ENCODE assay signal across 11 cellular contexts in the genomic region with DNA sequence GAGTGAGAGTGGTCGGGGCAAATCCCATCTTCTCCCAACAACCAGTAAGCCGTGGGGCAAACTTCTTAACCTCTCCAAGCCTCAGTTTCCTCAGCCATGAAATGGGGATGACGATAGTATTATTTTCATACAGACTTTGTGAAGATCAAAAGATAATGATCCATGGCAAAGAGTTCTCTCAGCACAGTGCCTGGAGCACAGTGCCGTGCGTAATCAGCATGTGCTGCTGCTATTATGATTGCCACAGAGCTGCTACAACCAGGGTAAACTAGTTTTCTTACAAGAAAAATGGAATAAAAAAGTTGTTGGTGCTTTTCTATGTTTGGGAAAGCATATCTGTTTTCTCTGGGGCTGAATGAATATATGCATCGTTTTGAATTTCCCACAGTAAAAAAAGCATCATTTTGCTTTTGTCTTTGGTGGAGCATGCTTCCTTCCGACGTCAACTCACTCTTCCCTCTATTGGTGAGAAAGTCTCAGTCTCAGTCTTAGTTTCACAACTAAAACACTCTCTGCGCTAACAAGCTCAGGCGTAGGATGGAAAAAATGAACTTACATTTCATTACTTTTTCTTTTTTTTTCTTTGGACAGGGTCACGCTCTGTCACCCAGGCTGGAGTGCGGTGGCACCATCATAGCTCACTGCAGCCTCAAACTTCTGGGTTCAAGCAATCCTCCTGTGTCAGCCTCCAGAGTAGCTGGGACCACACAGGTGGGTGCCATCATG. TPM values are rescaled to one million over a fixed set of nuclear protein-coding genes. Genes with fewer than 3 reads are reported as not detected.
DNase-seq lines count a peak whose midpoint lies in the region; ATAC-seq lines count a peak whose summit lies in the region.
"Had no signal": no experiment of that assay in that cellular context is flagged by ENCODE, and none has a peak within 500 bp of the region (broad histone marks: within the 10 kb centered on the region; RNA-seq: fewer than 3 reads in every experiment).

No MANE protein-coding gene starts in this region.

- H3K27me3 Mint-ChIP-seq in naive thymus-derived CD4-positive, alpha-beta T cell: peaks cover 0 to 7% (median 0%) of the 10 kb centered on the region in 5 donors

- ATAC-seq in GM18858 (IDR thresholded peaks at IDR 0.05; ENCODE audit: unreplicated experiment) (peak; percentile 43), GM21576 (IDR thresholded peaks at IDR 0.05; ENCODE audit: unreplicated experiment) (peak; percentile 37)
- peak; percentile 51 for ATAC-seq in naive thymus-derived CD4-positive, alpha-beta T cell
- ATAC-seq: body of pancreas, gastrocnemius medialis had no signal

- peaks cover 0 to 8% (median 0%) of the 10 kb centered on the region in 11 donors for H3K9me3 Mint-ChIP-seq in naive thymus-derived CD4-positive, alpha-beta T cell

- no peaks in the 10 kb centered on the region for H3K36me3 ChIP-seq in naive thymus-derived CD4-positive, alpha-beta T cell (ENCODE audit: control insufficient read depth in 2 of 3, insufficient read depth in 3 of 3, low read length in 3 of 3)
- H3K36me3 ChIP-seq: gastrocnemius medialis had no signal

- no peak overlapping the region for H3K27ac ChIP-seq in naive thymus-derived CD4-positive, alpha-beta T cell (ENCODE audit: low read depth, low read length)
- H3K27ac ChIP-seq: body of pancreas, gastrocnemius medialis, SK-N-MC had no signal

- no peaks in the 10 kb centered on the region for H3K9me3 ChIP-seq in naive thymus-derived CD4-positive, alpha-beta T cell (ENCODE audit: control insufficient read depth in 2 of 3, low read length in 3 of 3)
- H3K9me3 ChIP-seq: body of pancreas, gastrocnemius medialis had no signal

- intact Hi-C loops in naive thymus-derived CD4-positive, alpha-beta T cell (cut with micrococcal nuclease): loop anchor here in 1 of 2 donors (1.0 to 5.0 kb wide), 5 partner anchors 21 to 85 kb away; no protein-coding TSS in a partner anchor

- POLR2A ChIA-PET in naive thymus-derived CD4-positive, alpha-beta T cell (lab: Charles Lee): interaction anchor here (0.6 to 22.6 kb wide), 9 partner anchors 9 to 84 kb away, joined by 3 to 382 read pairs (median 4); partner anchors contain the start of gene CDK5R1

- peak overlapping the region; percentile 14 to 72 (median 47) for H3K4me3 Mint-ChIP-seq in naive thymus-derived CD4-positive, alpha-beta T cell

- peak; percentile 78 for DNase-seq in NAMALWA (ENCODE audit: low spot score)
- DNase-seq in naive thymus-derived CD4-positive, alpha-beta T cell: peak in 8 of 9 donors; percentile 8 to 58 (median 45)
- DNase-seq in activated effector memory CD4-positive, alpha-beta T cell treated with Interleukin-2 at 50 U/mL for 16 hours: no peak
- DNase-seq in C1 segment of cervical spinal cord (lab: John Stamatoyannopoulos, UW): no peak
- no peak for DNase-seq in effector CD4-positive, alpha-beta T cell
- no peak for DNase-seq in middle frontal gyrus (ENCODE audit: extremely low spot score, low spot score)
- DNase-seq: body of pancreas, gastrocnemius medialis had no signal

- H3K27me3 ChIP-seq in naive thymus-derived CD4-positive, alpha-beta T cell (ENCODE audit: control insufficient read depth in 2 of 2, insufficient read depth in 2 of 2, low read length in 2 of 2): no peaks in the 10 kb centered on the region
- H3K27me3 ChIP-seq: body of pancreas, gastrocnemius medialis had no signal

- peak overlapping the region in 6 of 9 donors; percentile 36 to 85 (median 62) for H3K27ac Mint-ChIP-seq in naive thymus-derived CD4-positive, alpha-beta T cell

- peaks cover 30 to 60% (median 51%) of the 10 kb centered on the region in 7 donors for H3K4me1 Mint-ChIP-seq in naive thymus-derived CD4-positive, alpha-beta T cell

- H3K4me3 ChIP-seq in naive thymus-derived CD4-positive, alpha-beta T cell (ENCODE audit: low read length): peak overlapping the region; percentile 38
- H3K4me3 ChIP-seq: body of pancreas, gastrocnemius medialis, SK-N-MC had no signal

- CTCF ChIA-PET in naive thymus-derived CD4-positive, alpha-beta T cell (lab: Charles Lee): interaction anchor here (0.6 to 7.9 kb wide), 8 partner anchors 28 to 81 kb away, joined by 3 to 76 read pairs (median 4); partner anchors contain the start of gene CDK5R1

- peaks cover 34 to 44% of the 10 kb centered on the region in 2 donors for H3K4me1 ChIP-seq in naive thymus-derived CD4-positive, alpha-beta T cell (ENCODE audit: control insufficient read depth in 2 of 2, insufficient read depth in 2 of 2, low read length in 2 of 2)

- H3K36me3 Mint-ChIP-seq in naive thymus-derived CD4-positive, alpha-beta T cell: peaks cover 0 to 4% (median 0%) of the 10 kb centered on the region in 5 donors

RNA-seq across cellular contexts. Expression of gene CDK5R1, which starts 37.2 kb away (rescaled TPM):
- 10 to 100 TPM in 3 of 5 experiments, 1 to 10 TPM in 2; 4.9 to 21.2 (median 12.2) TPM for total RNA-seq in naive thymus-derived CD4-positive, alpha-beta T cell
- 1 to 10 TPM; 5.6 to 7.5 TPM for polyA plus RNA-seq in naive thymus-derived CD4-positive, alpha-beta T cell

Comparison
In these comparisons a context has a peak if more than half of its experiments do, and no peak if none do; other contexts are left out.
1. DNase-seq: peak in NAMALWA (single experiment) and naive thymus-derived CD4-positive, alpha-beta T cell (8 of 9); none in activated effector memory CD4-positive, alpha-beta T cell treated with Interleukin-2 at 50 U/mL for 16 hours (single experiment), C1 segment of cervical spinal cord (0 of 14), effector CD4-positive, alpha-beta T cell (single experiment) and middle frontal gyrus (single experiment).
2. Peak in every context shown above with its lines, with median percentiles within 50 percentile points of each other: ATAC-seq.